In the genomic region with DNA sequence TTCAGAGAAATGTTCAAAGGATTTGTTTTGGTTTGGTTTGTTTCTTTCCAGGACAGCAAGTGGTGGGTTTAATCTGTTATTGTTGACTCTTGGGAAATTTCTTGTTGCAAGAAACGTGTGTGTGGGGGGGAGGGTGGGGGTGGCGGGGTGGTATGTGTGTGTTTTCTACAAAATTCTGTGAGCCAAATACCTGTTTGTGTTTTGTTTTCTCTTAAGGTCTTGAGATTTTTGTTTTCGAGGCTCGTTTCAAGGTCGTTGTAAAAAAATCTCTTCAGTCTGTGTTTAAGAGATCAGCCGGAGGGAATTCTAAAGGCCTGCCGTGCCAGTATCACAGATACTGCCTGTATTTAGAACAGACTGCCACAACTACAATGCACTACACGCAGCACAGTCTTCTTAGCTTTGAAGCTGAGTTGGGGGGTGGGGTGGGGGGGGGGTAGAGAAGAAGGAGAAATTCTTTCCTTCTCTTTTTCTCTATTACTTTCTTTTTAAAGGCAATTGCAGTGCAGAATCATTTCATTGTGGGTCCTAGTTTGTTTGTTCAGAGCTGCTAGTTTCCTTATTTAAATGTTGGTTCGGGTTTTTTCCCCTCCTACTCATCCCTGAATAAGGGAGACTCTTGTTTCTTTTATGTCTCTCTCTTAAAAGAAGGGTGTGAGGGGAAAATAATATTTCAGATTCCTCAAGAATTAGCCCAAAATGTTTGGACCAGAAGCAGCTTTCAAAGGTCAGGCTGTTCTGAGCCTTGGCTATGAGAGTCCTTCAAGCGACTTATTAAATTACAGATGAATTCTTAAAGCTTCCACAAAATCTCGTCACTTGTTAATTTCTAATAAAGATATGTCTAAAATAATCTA, we compare ENCODE assay signal across 1 cellular context.
TF ChIP-seq lines count a peak whose summit lies in the region.

No MANE protein-coding gene starts in this region.

TF ChIP-seq in IMR-90, 13 proteins besides CTCF, POLR2A, EP300 and RAD21 (continued from another document):
- TF ChIP-seq, protein P1, sequence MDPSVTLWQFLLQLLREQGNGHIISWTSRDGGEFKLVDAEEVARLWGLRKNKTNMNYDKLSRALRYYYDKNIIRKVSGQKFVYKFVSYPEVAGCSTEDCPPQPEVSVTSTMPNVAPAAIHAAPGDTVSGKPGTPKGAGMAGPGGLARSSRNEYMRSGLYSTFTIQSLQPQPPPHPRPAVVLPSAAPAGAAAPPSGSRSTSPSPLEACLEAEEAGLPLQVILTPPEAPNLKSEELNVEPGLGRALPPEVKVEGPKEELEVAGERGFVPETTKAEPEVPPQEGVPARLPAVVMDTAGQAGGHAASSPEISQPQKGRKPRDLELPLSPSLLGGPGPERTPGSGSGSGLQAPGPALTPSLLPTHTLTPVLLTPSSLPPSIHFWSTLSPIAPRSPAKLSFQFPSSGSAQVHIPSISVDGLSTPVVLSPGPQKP (IDR thresholded peaks at IDR 0.05; ENCODE audit: borderline replicate concordance, low read depth, low read length): no peak
- no peak for TF ChIP-seq MXI1 (IDR thresholded peaks at IDR 0.05; ENCODE audit: borderline replicate concordance, low read depth, low read length)
- no peak for TF ChIP-seq MAZ (IDR thresholded peaks at IDR 0.05; ENCODE audit: borderline replicate concordance, low read depth, low read length)
- no peak for TF ChIP-seq NFE2L2 (IDR thresholded peaks at IDR 0.05; ENCODE audit: low read depth, low read length)
- no peak for TF ChIP-seq RCOR1 (IDR thresholded peaks at IDR 0.05; ENCODE audit: insufficient replicate concordance, low read length)
- no peak for TF ChIP-seq CHD1 (IDR thresholded peaks at IDR 0.05; ENCODE audit: low read depth, low read length)
- TF ChIP-seq, protein P2, sequence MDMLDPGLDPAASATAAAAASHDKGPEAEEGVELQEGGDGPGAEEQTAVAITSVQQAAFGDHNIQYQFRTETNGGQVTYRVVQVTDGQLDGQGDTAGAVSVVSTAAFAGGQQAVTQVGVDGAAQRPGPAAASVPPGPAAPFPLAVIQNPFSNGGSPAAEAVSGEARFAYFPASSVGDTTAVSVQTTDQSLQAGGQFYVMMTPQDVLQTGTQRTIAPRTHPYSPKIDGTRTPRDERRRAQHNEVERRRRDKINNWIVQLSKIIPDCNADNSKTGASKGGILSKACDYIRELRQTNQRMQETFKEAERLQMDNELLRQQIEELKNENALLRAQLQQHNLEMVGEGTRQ (IDR thresholded peaks at IDR 0.05; ENCODE audit: low read depth, low read length): no peak
- TF ChIP-seq MAFK (IDR thresholded peaks at IDR 0.05; ENCODE audit: low read depth, low read length): no peak
TF ChIP-seq in IMR-90: peak in this region for 0.
